In genomic region chrX:38803286-38803608, GRCh38 we compare ENCODE assay signal across 8 cellular contexts. TPM values are rescaled to one million over a fixed set of nuclear protein-coding genes. Genes with fewer than 3 reads are reported as not detected.
DNase-seq lines count a peak whose midpoint lies in the region; ATAC-seq and TF ChIP-seq lines count a peak whose summit lies in the region.

No MANE protein-coding gene starts in this region.

- H3K4me3 ChIP-seq in cardiac muscle cell (peak overlapping the region; percentile 69), iPS-18c (ENCODE audit: insufficient read depth, low read depth, low read length) (peak overlapping the region; percentile 34), subcutaneous abdominal adipose tissue (ENCODE audit: low read depth in 1 of 5, low read length in 5 of 5) (peak overlapping the region in 4 of 5 donors; percentile 15 to 92 (median 80))

- H3K27me3 Mint-ChIP-seq in activated naive CD4-positive, alpha-beta T cell treated with anti-CD3 and anti-CD28 coated beads, Interleukin-2, amount 50 U/mL, for 24 hours: no peaks in the 10 kb centered on the region

- no peak for TF ChIP-seq CTCF in cardiac muscle cell (IDR thresholded peaks at IDR 0.05; ENCODE audit: low read depth, low read length)

- peaks cover 27% of the 10 kb centered on the region for H3K4me1 Mint-ChIP-seq in activated naive CD4-positive, alpha-beta T cell treated with anti-CD3 and anti-CD28 coated beads, Interleukin-2, amount 50 U/mL, for 24 hours

- H3K4me1 ChIP-seq in cardiac muscle cell (ENCODE audit: low read depth) (peaks cover 16% of the 10 kb centered on the region), subcutaneous abdominal adipose tissue (ENCODE audit: control insufficient read depth in 5 of 5, insufficient read depth in 5 of 5, low read length in 5 of 5) (peaks cover 0 to 31% (median 16%) of the 10 kb centered on the region in 5 donors)

- peak overlapping the region in 2 of 5 donors; percentile 19 to 24 for H3K9ac ChIP-seq in subcutaneous abdominal adipose tissue (ENCODE audit: low read length in 5 of 5)

- no peaks in the 10 kb centered on the region for H3K9me3 Mint-ChIP-seq in activated naive CD4-positive, alpha-beta T cell treated with anti-CD3 and anti-CD28 coated beads, Interleukin-2, amount 50 U/mL, for 24 hours

- H3K4me3 Mint-ChIP-seq in activated naive CD4-positive, alpha-beta T cell treated with anti-CD3 and anti-CD28 coated beads, Interleukin-2, amount 50 U/mL, for 24 hours: peak overlapping the region; percentile 96

- intact Hi-C loops in Right ventricle myocardium inferior (cut with DNase I): loop anchor here (5.0 kb wide), 4 partner anchors 114 to 344 kb away; no protein-coding TSS in a partner anchor

- H3K27me3 ChIP-seq in cardiac muscle cell (no peaks in the 10 kb centered on the region), subcutaneous abdominal adipose tissue (ENCODE audit: control insufficient read depth in 5 of 5, insufficient read depth in 4 of 5, low read length in 5 of 5) (peaks cover 0 to 2% (median 0%) of the 10 kb centered on the region in 5 donors)

- H3K27ac Mint-ChIP-seq in activated naive CD4-positive, alpha-beta T cell treated with anti-CD3 and anti-CD28 coated beads, Interleukin-2, amount 50 U/mL, for 24 hours: peak overlapping the region; percentile 97

- H3K27ac ChIP-seq in cardiac muscle cell (peak overlapping the region; percentile 94), subcutaneous abdominal adipose tissue (ENCODE audit: low read depth, low read length) (peak overlapping the region; percentile 86)

- H3K9me3 ChIP-seq in cardiac muscle cell (ENCODE audit: low read depth): no peaks in the 10 kb centered on the region
- H3K9me3 ChIP-seq in iPS-18c (ENCODE audit: control insufficient read depth, insufficient read depth, low read length): peaks cover 7% of the 10 kb centered on the region
- peaks cover 0 to 2% (median 0%) of the 10 kb centered on the region in 5 donors for H3K9me3 ChIP-seq in subcutaneous abdominal adipose tissue (ENCODE audit: control insufficient read depth in 5 of 5, low read length in 5 of 5)

- ATAC-seq in Right ventricle myocardium inferior (no peak), HG03135 (IDR thresholded peaks at IDR 0.05; ENCODE audit: unreplicated experiment) (no peak)

- H3K36me3 ChIP-seq in cardiac muscle cell (no peaks in the 10 kb centered on the region), subcutaneous abdominal adipose tissue (ENCODE audit: control insufficient read depth in 5 of 5, insufficient read depth in 5 of 5, low read length in 5 of 5) (no peaks in the 10 kb centered on the region)

- DNase-seq in cardiac muscle cell (ENCODE audit: low read depth in 1 of 2, low spot score in 1 of 2) (no peak), Right ventricle myocardium inferior (ENCODE audit: missing footprints) (no peak), T-helper 9 cell (no peak)
- no peak for DNase-seq in effector CD4-positive, alpha-beta T cell

- peaks cover 5% of the 10 kb centered on the region for H3K36me3 Mint-ChIP-seq in activated naive CD4-positive, alpha-beta T cell treated with anti-CD3 and anti-CD28 coated beads, Interleukin-2, amount 50 U/mL, for 24 hours

RNA-seq across cellular contexts. Expression of gene MID1IP1, which starts 2.0 kb away (rescaled TPM):
- total RNA-seq in cardiac muscle cell (44.7 and 80.4 TPM in 2 replicates), Right ventricle myocardium inferior (54.2 TPM)
- polyA plus RNA-seq in cardiac muscle cell: 25.3 and 45.7 TPM in 2 replicates
